16 cellular contexts compared by ENCODE assay signal in genomic region chr2:140643761-140644187, GRCh38.
DNase-seq lines count a peak whose midpoint lies in the region; ATAC-seq and TF ChIP-seq lines count a peak whose summit lies in the region.
"Had no signal": no experiment of that assay in that cellular context is flagged by ENCODE, and none has a peak within 500 bp of the region (broad histone marks: within the 10 kb centered on the region; RNA-seq: fewer than 3 reads in every experiment).

No MANE protein-coding gene starts in this region.

- in situ Hi-C loops in astrocyte of the cerebellum (cut with HindIII; ENCODE audit: low sequenced_read_pairs), result no loop called here

- DNase-seq in MCF 10A (ENCODE audit: unreplicated experiment) (peak; percentile 5), breast epithelium (ENCODE audit: low spot score in 2 of 2) (no peak), astrocyte of the cerebellum (ENCODE audit: low read depth) (peak; percentile 9), hepatocyte (ENCODE audit: low spot score) (peak; percentile 24), GM19240 (ENCODE audit: insufficient read length, low spot score) (no peak)
- no peak for DNase-seq in stimulated activated CD4-positive, alpha-beta T cell treated with anti-CD3 and anti-CD28 coated beads, Interleukin-4, amount 100 ng/mL, for 1 hour
- DNase-seq: activated naive CD8-positive, alpha-beta T cell treated with anti-CD3 and anti-CD28 coated beads, Interleukin-2, amount 10 ng/mL, durations not matched to agents 7 days and 5 days; effector memory CD4-positive, alpha-beta T cell; MV-4-11; NCI-H510A; SHP77; WERI-Rb-1 had no signal

- H3K27me3 ChIP-seq in breast epithelium (no peaks in the 10 kb centered on the region), hepatocyte (no peaks in the 10 kb centered on the region)
- H3K27me3 ChIP-seq: vagina had no signal

- H3K27ac Mint-ChIP-seq in MCF 10A (ENCODE audit: low read depth, unreplicated experiment), result no peak overlapping the region
- H3K27ac Mint-ChIP-seq: activated naive CD8-positive, alpha-beta T cell treated with anti-CD3 and anti-CD28 coated beads, Interleukin-2, amount 10 ng/mL, durations not matched to agents 7 days and 5 days had no signal

- H3K27ac ChIP-seq in breast epithelium (no peak overlapping the region), hepatocyte (no peak overlapping the region)
- H3K27ac ChIP-seq: parathyroid adenoma, vagina, WERI-Rb-1 had no signal

- POLR2A ChIA-PET in MCF 10A (lab: Yijun Ruan, JAX), result interaction anchor here (0.7 to 1.2 kb wide), 2 partner anchors 510 to 687 kb away, joined by 3 read pairs; no protein-coding TSS in a partner anchor

- CTCF ChIA-PET in MCF 10A (lab: Yijun Ruan, JAX), result no interaction called here

- H3K36me3 Mint-ChIP-seq in MCF 10A (ENCODE audit: insufficient read depth, unreplicated experiment), result no peaks in the 10 kb centered on the region
- H3K36me3 Mint-ChIP-seq: activated naive CD8-positive, alpha-beta T cell treated with anti-CD3 and anti-CD28 coated beads, Interleukin-2, amount 10 ng/mL, durations not matched to agents 7 days and 5 days had no signal

- peaks cover 6% of the 10 kb centered on the region for H3K4me1 Mint-ChIP-seq in MCF 10A (ENCODE audit: insufficient read depth, unreplicated experiment)
- H3K4me1 Mint-ChIP-seq: activated naive CD8-positive, alpha-beta T cell treated with anti-CD3 and anti-CD28 coated beads, Interleukin-2, amount 10 ng/mL, durations not matched to agents 7 days and 5 days had no signal

- no peaks in the 10 kb centered on the region for H4K20me1 ChIP-seq in hepatocyte (ENCODE audit: insufficient read depth, poor library complexity, severe bottlenecking)

- no peak overlapping the region for H3K4me3 ChIP-seq in breast epithelium
- no peak overlapping the region for H3K4me3 ChIP-seq in astrocyte of the cerebellum (ENCODE audit: low read depth, low read length)
- no peak overlapping the region for H3K4me3 ChIP-seq in hepatocyte
- H3K4me3 ChIP-seq: vagina had no signal

- no peak overlapping the region for H2AFZ ChIP-seq in hepatocyte
- H2AFZ ChIP-seq: parathyroid adenoma had no signal

- TF ChIP-seq CTCF in MCF 10A (IDR thresholded peaks at IDR 0.05; ENCODE audit: unreplicated experiment), result no peak
- no peak for TF ChIP-seq CTCF in breast epithelium (IDR thresholded peaks at IDR 0.05)
- no peak for TF ChIP-seq CTCF in astrocyte of the cerebellum (IDR thresholded peaks at IDR 0.05; ENCODE audit: low read depth, low read length, missing control alignments)
- no peak for TF ChIP-seq CTCF in hepatocyte (IDR thresholded peaks at IDR 0.05; ENCODE audit: poor library complexity)

- no peak for TF ChIP-seq POLR2A in breast epithelium (IDR thresholded peaks at IDR 0.05)

- H3K36me3 ChIP-seq in breast epithelium (no peaks in the 10 kb centered on the region), hepatocyte (replicated peaks; ENCODE audit: insufficient read depth, low read depth) (no peaks in the 10 kb centered on the region)
- H3K36me3 ChIP-seq: vagina, WERI-Rb-1 had no signal

- no peak for ATAC-seq in GM21367 (IDR thresholded peaks at IDR 0.05; ENCODE audit: unreplicated experiment)
- no peak for ATAC-seq in HG02884 (IDR thresholded peaks at IDR 0.05; ENCODE audit: unreplicated experiment)

- no peaks in the 10 kb centered on the region for H3K4me1 ChIP-seq in breast epithelium
- no peaks in the 10 kb centered on the region for H3K4me1 ChIP-seq in hepatocyte (ENCODE audit: insufficient read depth)
- H3K4me1 ChIP-seq: parathyroid adenoma, vagina had no signal

- H3K27me3 Mint-ChIP-seq in MCF 10A (ENCODE audit: insufficient read depth, unreplicated experiment), result peaks cover 11% of the 10 kb centered on the region
- H3K27me3 Mint-ChIP-seq: activated naive CD8-positive, alpha-beta T cell treated with anti-CD3 and anti-CD28 coated beads, Interleukin-2, amount 10 ng/mL, durations not matched to agents 7 days and 5 days had no signal

- no peaks in the 10 kb centered on the region for H3K79me2 ChIP-seq in hepatocyte
- H3K79me2 ChIP-seq: parathyroid adenoma had no signal

- WGBS in hepatocyte (ENCODE audit: low lambda C conversion rate, missing lambda C conversion rate), result 33% methylated on average over 3 of the region's 3 CpGs

- peak overlapping the region; percentile 15 for H3K4me2 ChIP-seq in hepatocyte

- no TSS peak for BruUV-seq in MCF 10A (replicated peaks; lab: Mats Ljungman, UMichigan)

- no peaks in the 10 kb centered on the region for H3K9me3 Mint-ChIP-seq in MCF 10A (ENCODE audit: unreplicated experiment)

- intact Hi-C loops in MCF 10A (cut with micrococcal nuclease), result no loop called here
- intact Hi-C loops in breast epithelium (cut with DNase I; ENCODE audit: low total_unique reads), result no loop called here

- no peaks in the 10 kb centered on the region for H3K9me2 ChIP-seq in hepatocyte (replicated peaks; ENCODE audit: insufficient read depth)

- H3K9me3 ChIP-seq in breast epithelium, result no peaks in the 10 kb centered on the region
- no peaks in the 10 kb centered on the region for H3K9me3 ChIP-seq in hepatocyte (ENCODE audit: low read depth)
- H3K9me3 ChIP-seq: vagina had no signal

- H3K4me3 Mint-ChIP-seq in MCF 10A (ENCODE audit: unreplicated experiment), result peak overlapping the region; percentile 31
- H3K4me3 Mint-ChIP-seq: activated naive CD8-positive, alpha-beta T cell treated with anti-CD3 and anti-CD28 coated beads, Interleukin-2, amount 10 ng/mL, durations not matched to agents 7 days and 5 days had no signal

Comparison
In these comparisons a context has a peak if more than half of its experiments do, and no peak if none do; other contexts are left out.
1. DNase-seq: peak in MCF 10A (single experiment), astrocyte of the cerebellum (single experiment) and hepatocyte (single experiment); none in breast epithelium (0 of 2), stimulated activated CD4-positive, alpha-beta T cell treated with anti-CD3 and anti-CD28 coated beads, Interleukin-4, amount 100 ng/mL, for 1 hour (single experiment) and GM19240 (single experiment).